ENCODE assay signal across 1 cellular context in the genomic region with DNA sequence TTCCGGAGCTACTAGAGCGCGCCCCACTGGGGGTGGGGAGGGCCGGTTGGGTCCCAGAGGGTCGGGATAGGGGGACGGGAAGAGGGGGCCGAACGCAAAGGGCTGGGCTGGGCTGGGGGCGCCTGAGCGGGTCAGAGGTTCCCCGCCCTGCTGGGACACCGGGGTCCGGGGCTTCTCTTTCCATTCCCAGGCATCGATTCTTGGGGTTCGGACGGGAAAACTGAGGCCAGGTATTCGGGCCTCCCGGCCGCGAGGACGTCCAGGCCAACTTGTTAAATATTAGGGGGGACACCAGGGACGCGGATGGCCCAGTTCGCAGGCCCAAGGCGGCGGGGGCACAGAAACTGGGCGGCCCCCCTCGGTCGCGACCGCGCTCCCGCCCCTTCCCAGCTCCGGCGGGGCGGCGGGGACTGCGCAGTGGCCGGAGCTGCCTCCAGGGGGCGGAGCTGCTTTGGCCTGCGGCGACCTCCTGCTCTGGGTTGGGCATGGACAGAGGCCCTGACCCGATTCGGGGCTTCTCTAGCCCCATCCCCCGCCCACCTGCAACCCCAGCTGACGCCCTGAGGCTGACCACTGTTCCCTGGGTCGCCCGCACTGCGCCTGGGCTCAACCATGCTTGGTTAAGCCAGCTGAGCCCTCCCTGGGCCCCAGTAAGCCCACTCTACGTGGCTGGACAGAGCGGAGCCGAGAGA.
TF ChIP-seq lines count a peak whose summit lies in the region.

No MANE protein-coding gene starts in this region.

TF ChIP-seq in HEK293T, 16 proteins besides CTCF, POLR2A, EP300 and RAD21 (continued from another document):
- TF ChIP-seq HDGF (IDR thresholded peaks at IDR 0.05; ENCODE audit: borderline replicate concordance), result peak; percentile 97; the same call in 1 of the 2 replicates
- TF ChIP-seq SUZ12 (IDR thresholded peaks at IDR 0.05), result no peak
- no peak for TF ChIP-seq ELF4 (IDR thresholded peaks at IDR 0.05)
- TF ChIP-seq TARDBP (IDR thresholded peaks at IDR 0.05), result no peak
- TF ChIP-seq CTBP1 (IDR thresholded peaks at IDR 0.05; ENCODE audit: borderline replicate concordance), result no peak
- TF ChIP-seq L3MBTL2 (conservative IDR thresholded peaks at IDR 0.05), result 0 out of 2 replicates have a peak, but pooled peaks have one; percentile 4
